1 cellular context compared by ENCODE assay signal in genomic region chr2:219252900-219253752, GRCh38.
TF ChIP-seq lines count a peak whose summit lies in the region.

TUBA4B (plus strand) TSS chr2:219253243; CDS start chr2:219253408, 165 bp downstream.

TF ChIP-seq in HepG2, 621 proteins besides CTCF, POLR2A, EP300 and RAD21 (continued from another document):
- TF ChIP-seq ZMAT5 (CRISPR knock-in tag; IDR thresholded peaks at IDR 0.05; ENCODE audit: borderline replicate concordance, low read depth) (no peak), ZSCAN20 (CRISPR knock-in tag; IDR thresholded peaks at IDR 0.05; ENCODE audit: borderline replicate concordance) (no peak), ZFP37 (CRISPR knock-in tag; IDR thresholded peaks at IDR 0.05; ENCODE audit: borderline replicate concordance) (no peak), ZNF446 (CRISPR knock-in tag; IDR thresholded peaks at IDR 0.05) (peak; percentile 31; the same call in 1 of the 2 replicates), SPEN (CRISPR knock-in tag; IDR thresholded peaks at IDR 0.05; ENCODE audit: low read depth) (peak; percentile 9), ZNF556 (CRISPR knock-in tag; IDR thresholded peaks at IDR 0.05; ENCODE audit: borderline replicate concordance) (no peak), NR0B2 (CRISPR knock-in tag; IDR thresholded peaks at IDR 0.05) (0 out of 2 replicates have a peak, but pooled peaks have one; percentile 14), ZNF124 (CRISPR knock-in tag; IDR thresholded peaks at IDR 0.05) (no peak), IRX3 (CRISPR knock-in tag; IDR thresholded peaks at IDR 0.05; ENCODE audit: borderline replicate concordance, low read depth) (no peak), ZNF724P (CRISPR knock-in tag; IDR thresholded peaks at IDR 0.05; ENCODE audit: borderline replicate concordance) (0 out of 2 replicates have a peak, but pooled peaks have one; percentile 18), GFI1 (CRISPR knock-in tag; IDR thresholded peaks at IDR 0.05; ENCODE audit: borderline replicate concordance) (no peak), NR2F6 (IDR thresholded peaks at IDR 0.05) (no peak), NR2F6 (CRISPR knock-in tag; IDR thresholded peaks at IDR 0.05) (no peak), MIER3 (CRISPR knock-in tag; IDR thresholded peaks at IDR 0.05; ENCODE audit: borderline replicate concordance) (no peak), ZSCAN22 (CRISPR knock-in tag; IDR thresholded peaks at IDR 0.05) (no peak), ZNF740 (CRISPR knock-in tag; IDR thresholded peaks at IDR 0.05) (peak; percentile 34; the same call in 1 of the 2 replicates), ZNF546 (CRISPR knock-in tag; conservative IDR thresholded peaks at IDR 0.05) (0 out of 2 replicates have a peak, but pooled peaks have one; percentile 24), NFE2L2 (IDR thresholded peaks at IDR 0.05; ENCODE audit: low read length) (peak; percentile 29; the same call in 1 of the 2 replicates), ZNF713 (CRISPR knock-in tag; IDR thresholded peaks at IDR 0.05) (0 out of 2 replicates have a peak, but pooled peaks have one; percentile 1), NFKBIZ (CRISPR knock-in tag; IDR thresholded peaks at IDR 0.05) (no peak), SKIL (CRISPR knock-in tag; IDR thresholded peaks at IDR 0.05; ENCODE audit: borderline replicate concordance) (peak; percentile 19; the same call in 1 of the 2 replicates), SRSF4 (IDR thresholded peaks at IDR 0.05; ENCODE audit: low read depth, low read length, poor library complexity, severe bottlenecking) (no peak), ZBTB1 (CRISPR knock-in tag; IDR thresholded peaks at IDR 0.05; ENCODE audit: borderline replicate concordance) (no peak), ZNF788 (CRISPR knock-in tag; IDR thresholded peaks at IDR 0.05; ENCODE audit: borderline replicate concordance) (no peak), AGO2 (optimal IDR thresholded peaks at IDR 0.05; ENCODE audit: low read depth, low read length) (peak; percentile 28), SOX5 (CRISPR knock-in tag; IDR thresholded peaks at IDR 0.05; ENCODE audit: borderline replicate concordance) (0 out of 2 replicates have a peak, but pooled peaks have one; percentile 2)
